In genomic region chr19:50558039-50558438, GRCh38 we compare ENCODE assay signal across 2 cellular contexts.
TF ChIP-seq lines count a peak whose summit lies in the region.

No MANE protein-coding gene starts in this region.

TF ChIP-seq in endothelial cell of umbilical vein, 7 proteins besides CTCF, POLR2A, EP300 and RAD21 (continued from another document):
- no peak for TF ChIP-seq FOS (IDR thresholded peaks at IDR 0.05; ENCODE audit: borderline replicate concordance, insufficient read depth, low read length)
- TF ChIP-seq MYC (IDR thresholded peaks at IDR 0.05; ENCODE audit: low read depth, low read length), result no peak
- no peak for TF ChIP-seq GATA2 (IDR thresholded peaks at IDR 0.05; ENCODE audit: insufficient read depth, insufficient read length, low read depth, low read length)
- no peak for TF ChIP-seq MAX (IDR thresholded peaks at IDR 0.05; ENCODE audit: insufficient read depth, insufficient read length)
- TF ChIP-seq EZH2 (IDR thresholded peaks at IDR 0.05; ENCODE audit: borderline replicate concordance, low read depth, low read length, severe bottlenecking), result no peak
- no peak for TF ChIP-seq JUN (IDR thresholded peaks at IDR 0.05; ENCODE audit: borderline replicate concordance, insufficient read depth, insufficient read length, low read depth)

TF ChIP-seq in neural cell, 6 proteins besides CTCF, POLR2A, EP300 and RAD21 (continued from another document):
- TF ChIP-seq REST (IDR thresholded peaks at IDR 0.05; ENCODE audit: borderline replicate concordance), result no peak
- TF ChIP-seq MXI1 (conservative IDR thresholded peaks at IDR 0.05; ENCODE audit: poor library complexity, severe bottlenecking), result no peak
- TF ChIP-seq EZH2 (IDR thresholded peaks at IDR 0.05; ENCODE audit: borderline replicate concordance, insufficient read depth, low read length, poor library complexity, severe bottlenecking), result no peak
- no peak for TF ChIP-seq SMC3 (conservative IDR thresholded peaks at IDR 0.05; ENCODE audit: poor library complexity)
- TF ChIP-seq POLR2AphosphoS5 (IDR thresholded peaks at IDR 0.05), result peak; percentile 3
TF ChIP-seq in neural cell: peak in this region for 1.
